ENCODE assay signal across 22 cellular contexts in genomic region chr5:80867233-80867632, GRCh38.
DNase-seq lines count a peak whose midpoint lies in the region; ATAC-seq, FAIRE-seq and TF ChIP-seq lines count a peak whose summit lies in the region.
"Had no signal": no experiment of that assay in that cellular context is flagged by ENCODE, and none has a peak within 500 bp of the region (broad histone marks: within the 10 kb centered on the region; RNA-seq: fewer than 3 reads in every experiment).

No MANE protein-coding gene starts in this region.

- no peak overlapping the region for H4K8ac ChIP-seq in mesenchymal stem cell (ENCODE audit: low read length)

- H3K79me1 ChIP-seq in mesenchymal stem cell (replicated peaks; ENCODE audit: low read length, poor library complexity, severe bottlenecking) = no peaks in the 10 kb centered on the region

- H3K9me3 ChIP-seq in mesenchymal stem cell (ENCODE audit: control insufficient read depth, low read length) = no peaks in the 10 kb centered on the region
- no peaks in the 10 kb centered on the region for H3K9me3 ChIP-seq in suprapubic skin
- H3K9me3 ChIP-seq: mucosa of descending colon, tibial artery had no signal

- H2BK15ac ChIP-seq in mesenchymal stem cell (ENCODE audit: low read depth, poor library complexity, severe bottlenecking) = no peak overlapping the region

- DNase-seq in SIG-M5 treated with dmso at 0.1 percent for 504 hours (lab: John Stamatoyannopoulos, UW; ENCODE audit: unreplicated experiment) (peak; percentile 33), SIG-M5 (lab: John Stamatoyannopoulos, UW) (no peak), GM18507 (ENCODE audit: extremely low spot score, insufficient read length, low read depth) (no peak), mesenchymal stem cell (peak; percentile 16), suprapubic skin (ENCODE audit: low spot score in 2 of 2) (no peak)
- no peak for DNase-seq in activated naive CD8-positive, alpha-beta T cell treated with anti-CD3 and anti-CD28 coated beads, Interleukin-2, amount 50 U/mL, for 24 hours
- no peak for DNase-seq in NK-92 treated with Interleukin-12 subunit alpha and Interleukin-12 subunit beta, amount 100 ng/mL, for 24 hours (lab: John Stamatoyannopoulos, UW)
- DNase-seq: 8988T; activated CD4-positive, alpha-beta T cell treated with anti-CD3 and anti-CD28 coated beads, Interleukin-2, amount 50 U/mL, for 4 hours; activated gamma-delta T cell; brain microvascular endothelial cell; DMS79; HFFc6; mucosa of descending colon; NCI-H187; NCI-H510A treated with DMSO at 0.1 percent for 48 hours; stimulated activated CD4-positive, alpha-beta T cell treated with anti-CD3 and anti-CD28 coated beads, Interleukin-4, amount 100 ng/mL, for 4 hours; tibial artery had no signal

- H3K36me3 ChIP-seq in mesenchymal stem cell (ENCODE audit: control insufficient read depth in 1 of 2, insufficient read depth in 2 of 2, low read depth in 1 of 2, low read length in 2 of 2) = peaks cover 3 to 16% of the 10 kb centered on the region in 2 experiments
- peaks cover 26% of the 10 kb centered on the region for H3K36me3 ChIP-seq in suprapubic skin
- H3K36me3 ChIP-seq: brain microvascular endothelial cell had no signal

- peaks cover 6% of the 10 kb centered on the region for H3K4me1 ChIP-seq in mesenchymal stem cell (ENCODE audit: control insufficient read depth, insufficient read depth, low read depth, low read length)
- H3K4me1 ChIP-seq in suprapubic skin = no peaks in the 10 kb centered on the region
- H3K4me1 ChIP-seq: tibial artery had no signal

- H3K9me3 Mint-ChIP-seq in activated naive CD8-positive, alpha-beta T cell treated with anti-CD3 and anti-CD28 coated beads, Interleukin-2, amount 50 U/mL, for 24 hours = peaks cover 4% of the 10 kb centered on the region
- H3K9me3 Mint-ChIP-seq: HFFc6 had no signal

- no peak overlapping the region for H3K4me3 Mint-ChIP-seq in activated naive CD8-positive, alpha-beta T cell treated with anti-CD3 and anti-CD28 coated beads, Interleukin-2, amount 50 U/mL, for 24 hours
- H3K4me3 Mint-ChIP-seq: HFFc6 had no signal

- H3K4me3 ChIP-seq in mesenchymal stem cell (ENCODE audit: insufficient read depth in 1 of 2, low read depth in 1 of 2, low read length in 2 of 2) (no peak overlapping the region), suprapubic skin (no peak overlapping the region)
- H3K4me3 ChIP-seq: mucosa of descending colon, tibial artery had no signal

- ATAC-seq in activated naive CD8-positive, alpha-beta T cell treated with anti-CD3 and anti-CD28 coated beads, Interleukin-2, amount 50 U/mL, for 24 hours = no peak
- ATAC-seq in GM18868 (IDR thresholded peaks at IDR 0.05; ENCODE audit: unreplicated experiment) = no peak
- ATAC-seq: mucosa of descending colon, Panc1, SK-N-SH treated with all-trans-retinoic acid at 6 μM for 48 hours had no signal

- H3K9ac ChIP-seq in mesenchymal stem cell (ENCODE audit: low read length) = no peak overlapping the region

- no peak overlapping the region for H3K23ac ChIP-seq in mesenchymal stem cell (ENCODE audit: low read length in 2 of 2)

- no peak overlapping the region for H3K4me2 ChIP-seq in mesenchymal stem cell (ENCODE audit: low read length, poor library complexity, severe bottlenecking)

- H3K27me3 Mint-ChIP-seq in activated naive CD8-positive, alpha-beta T cell treated with anti-CD3 and anti-CD28 coated beads, Interleukin-2, amount 50 U/mL, for 24 hours = no peaks in the 10 kb centered on the region

- no peak overlapping the region for H2AK5ac ChIP-seq in mesenchymal stem cell (ENCODE audit: low read length, severe bottlenecking)

- H3K27me3 ChIP-seq in mesenchymal stem cell (ENCODE audit: control insufficient read depth in 1 of 2, insufficient read depth in 1 of 2, low read length in 2 of 2) (no peaks in the 10 kb centered on the region), suprapubic skin (no peaks in the 10 kb centered on the region)
- H3K27me3 ChIP-seq: brain microvascular endothelial cell, tibial artery had no signal

- FAIRE-seq in GM18507 (lab: Jason Lieb, UNC) = peak; percentile 36

- no peak for TF ChIP-seq POLR2A in suprapubic skin (IDR thresholded peaks at IDR 0.05)

- H3K18ac ChIP-seq in mesenchymal stem cell (ENCODE audit: low read depth in 1 of 2, low read length in 2 of 2) = no peak overlapping the region

- TF ChIP-seq CTCF in suprapubic skin (IDR thresholded peaks at IDR 0.05) = no peak

- H2AFZ ChIP-seq in mesenchymal stem cell (ENCODE audit: low read depth, low read length) = no peak overlapping the region

- TF ChIP-seq EP300 in suprapubic skin (IDR thresholded peaks at IDR 0.05) = no peak

- H4K91ac ChIP-seq in mesenchymal stem cell (ENCODE audit: low read length) = no peak overlapping the region

- no peak overlapping the region for H3K27ac ChIP-seq in mesenchymal stem cell (ENCODE audit: low read length, poor library complexity, severe bottlenecking)
- H3K27ac ChIP-seq in suprapubic skin = no peak overlapping the region
- H3K27ac ChIP-seq: brain microvascular endothelial cell, C4-2B, tibial artery had no signal

- H2BK120ac ChIP-seq in mesenchymal stem cell (ENCODE audit: low read depth, low read length) = no peak overlapping the region

- H2BK12ac ChIP-seq in mesenchymal stem cell (ENCODE audit: low read length in 2 of 2) = no peak overlapping the region

- H3K4ac ChIP-seq in mesenchymal stem cell (ENCODE audit: low read depth in 1 of 2, low read length in 2 of 2) = no peak overlapping the region

- H3K27ac Mint-ChIP-seq in activated naive CD8-positive, alpha-beta T cell treated with anti-CD3 and anti-CD28 coated beads, Interleukin-2, amount 50 U/mL, for 24 hours = peak overlapping the region; percentile 37
- H3K27ac Mint-ChIP-seq: HFFc6 had no signal

- peaks cover 61% of the 10 kb centered on the region for H3K36me3 Mint-ChIP-seq in activated naive CD8-positive, alpha-beta T cell treated with anti-CD3 and anti-CD28 coated beads, Interleukin-2, amount 50 U/mL, for 24 hours (ENCODE audit: low read depth)

- H2BK5ac ChIP-seq in mesenchymal stem cell (ENCODE audit: low read depth, low read length, poor library complexity, severe bottlenecking) = no peak overlapping the region

- H3K14ac ChIP-seq in mesenchymal stem cell (ENCODE audit: low read length in 2 of 2) = no peak overlapping the region

- H3K4me1 Mint-ChIP-seq in activated naive CD8-positive, alpha-beta T cell treated with anti-CD3 and anti-CD28 coated beads, Interleukin-2, amount 50 U/mL, for 24 hours = peaks cover 56% of the 10 kb centered on the region

Comparison
In these comparisons a context has a peak if more than half of its experiments do, and no peak if none do; other contexts are left out.
1. DNase-seq: peak in SIG-M5 treated with dmso at 0.1 percent for 504 hours (single experiment) and mesenchymal stem cell (single experiment); none in SIG-M5 (single experiment), GM18507 (single experiment), activated naive CD8-positive, alpha-beta T cell treated with anti-CD3 and anti-CD28 coated beads, Interleukin-2, amount 50 U/mL, for 24 hours (single experiment), NK-92 treated with Interleukin-12 subunit alpha and Interleukin-12 subunit beta, amount 100 ng/mL, for 24 hours (single experiment) and suprapubic skin (0 of 2).